ENCODE assay signal across 2 cellular contexts in the genomic region with DNA sequence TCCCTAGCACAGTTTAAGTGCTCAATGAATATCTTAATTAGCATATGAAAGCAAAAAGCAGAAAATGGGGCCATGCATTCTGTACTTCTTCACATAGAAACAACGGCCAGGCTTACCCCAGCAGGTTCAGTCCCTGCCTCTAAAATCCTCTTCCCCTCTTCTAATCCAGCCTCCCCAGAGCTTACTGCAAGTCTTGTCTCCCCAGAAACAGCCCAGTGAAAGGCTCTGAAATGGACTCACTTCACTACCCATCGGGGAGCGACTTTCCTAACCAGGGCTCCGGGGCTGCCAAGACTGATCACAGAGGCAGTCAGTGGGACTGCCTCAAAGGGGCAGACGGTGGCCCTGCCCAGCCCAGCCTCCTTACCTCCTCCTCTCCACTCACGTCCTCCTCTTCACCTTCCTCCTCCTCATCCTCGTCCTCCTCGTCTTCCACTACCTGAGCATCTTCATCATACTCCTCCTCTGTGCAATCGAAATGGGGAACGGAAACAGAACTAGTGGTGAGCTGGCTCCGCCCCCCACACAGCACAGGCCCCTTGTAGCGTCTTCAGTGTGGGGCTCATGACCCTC.
TF ChIP-seq lines count a peak whose summit lies in the region.

No MANE protein-coding gene starts in this region.

TF ChIP-seq in WTC11, 78 proteins besides CTCF, POLR2A, EP300 and RAD21:
- TF ChIP-seq FOXJ3 (CRISPR knock-in tag; IDR thresholded peaks at IDR 0.05; ENCODE audit: borderline replicate concordance) (no peak), ZNF317 (CRISPR knock-in tag; IDR thresholded peaks at IDR 0.05; ENCODE audit: borderline replicate concordance, low read depth) (no peak), ESRRA (CRISPR knock-in tag; IDR thresholded peaks at IDR 0.05; ENCODE audit: borderline replicate concordance) (no peak), RELA (CRISPR knock-in tag; IDR thresholded peaks at IDR 0.05; ENCODE audit: borderline replicate concordance) (no peak), AR (CRISPR knock-in tag; IDR thresholded peaks at IDR 0.05) (no peak), NR1H2 (CRISPR knock-in tag; IDR thresholded peaks at IDR 0.05) (no peak), PRRX2 (CRISPR knock-in tag; IDR thresholded peaks at IDR 0.05) (no peak), ZMAT4 (CRISPR knock-in tag; IDR thresholded peaks at IDR 0.05) (no peak), ZNF671 (CRISPR knock-in tag; IDR thresholded peaks at IDR 0.05) (no peak), SMAD3 (CRISPR knock-in tag; IDR thresholded peaks at IDR 0.05; ENCODE audit: borderline replicate concordance) (no peak), TEAD4 (CRISPR knock-in tag; IDR thresholded peaks at IDR 0.05) (no peak), IRF1 (CRISPR knock-in tag; IDR thresholded peaks at IDR 0.05) (no peak), SOX15 (CRISPR knock-in tag; IDR thresholded peaks at IDR 0.05) (no peak)
- TF ChIP-seq, protein P1, sequence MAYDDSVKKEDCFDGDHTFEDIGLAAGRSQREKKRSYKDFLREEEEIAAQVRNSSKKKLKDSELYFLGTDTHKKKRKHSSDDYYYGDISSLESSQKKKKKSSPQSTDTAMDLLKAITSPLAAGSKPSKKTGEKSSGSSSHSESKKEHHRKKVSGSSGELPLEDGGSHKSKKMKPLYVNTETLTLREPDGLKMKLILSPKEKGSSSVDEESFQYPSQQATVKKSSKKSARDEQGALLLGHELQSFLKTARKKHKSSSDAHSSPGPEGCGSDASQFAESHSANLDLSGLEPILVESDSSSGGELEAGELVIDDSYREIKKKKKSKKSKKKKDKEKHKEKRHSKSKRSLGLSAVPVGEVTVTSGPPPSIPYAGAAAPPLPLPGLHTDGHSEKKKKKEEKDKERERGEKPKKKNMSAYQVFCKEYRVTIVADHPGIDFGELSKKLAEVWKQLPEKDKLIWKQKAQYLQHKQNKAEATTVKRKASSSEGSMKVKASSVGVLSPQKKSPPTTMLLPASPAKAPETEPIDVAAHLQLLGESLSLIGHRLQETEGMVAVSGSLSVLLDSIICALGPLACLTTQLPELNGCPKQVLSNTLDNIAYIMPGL (CRISPR knock-in tag; IDR thresholded peaks at IDR 0.05), result no peak
- TF ChIP-seq, protein P2, sequence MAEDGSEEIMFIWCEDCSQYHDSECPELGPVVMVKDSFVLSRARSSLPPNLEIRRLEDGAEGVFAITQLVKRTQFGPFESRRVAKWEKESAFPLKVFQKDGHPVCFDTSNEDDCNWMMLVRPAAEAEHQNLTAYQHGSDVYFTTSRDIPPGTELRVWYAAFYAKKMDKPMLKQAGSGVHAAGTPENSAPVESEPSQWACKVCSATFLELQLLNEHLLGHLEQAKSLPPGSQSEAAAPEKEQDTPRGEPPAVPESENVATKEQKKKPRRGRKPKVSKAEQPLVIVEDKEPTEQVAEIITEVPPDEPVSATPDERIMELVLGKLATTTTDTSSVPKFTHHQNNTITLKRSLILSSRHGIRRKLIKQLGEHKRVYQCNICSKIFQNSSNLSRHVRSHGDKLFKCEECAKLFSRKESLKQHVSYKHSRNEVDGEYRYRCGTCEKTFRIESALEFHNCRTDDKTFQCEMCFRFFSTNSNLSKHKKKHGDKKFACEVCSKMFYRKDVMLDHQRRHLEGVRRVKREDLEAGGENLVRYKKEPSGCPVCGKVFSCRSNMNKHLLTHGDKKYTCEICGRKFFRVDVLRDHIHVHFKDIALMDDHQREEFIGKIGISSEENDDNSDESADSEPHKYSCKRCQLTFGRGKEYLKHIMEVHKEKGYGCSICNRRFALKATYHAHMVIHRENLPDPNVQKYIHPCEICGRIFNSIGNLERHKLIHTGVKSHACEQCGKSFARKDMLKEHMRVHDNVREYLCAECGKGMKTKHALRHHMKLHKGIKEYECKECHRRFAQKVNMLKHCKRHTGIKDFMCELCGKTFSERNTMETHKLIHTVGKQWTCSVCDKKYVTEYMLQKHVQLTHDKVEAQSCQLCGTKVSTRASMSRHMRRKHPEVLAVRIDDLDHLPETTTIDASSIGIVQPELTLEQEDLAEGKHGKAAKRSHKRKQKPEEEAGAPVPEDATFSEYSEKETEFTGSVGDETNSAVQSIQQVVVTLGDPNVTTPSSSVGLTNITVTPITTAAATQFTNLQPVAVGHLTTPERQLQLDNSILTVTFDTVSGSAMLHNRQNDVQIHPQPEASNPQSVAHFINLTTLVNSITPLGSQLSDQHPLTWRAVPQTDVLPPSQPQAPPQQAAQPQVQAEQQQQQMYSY (CRISPR knock-in tag; IDR thresholded peaks at IDR 0.05), result no peak

TF ChIP-seq in endothelial cell of umbilical vein, 7 proteins besides CTCF, POLR2A, EP300 and RAD21:
- TF ChIP-seq FOS (IDR thresholded peaks at IDR 0.05; ENCODE audit: borderline replicate concordance, insufficient read depth, low read length) (no peak), MAX (IDR thresholded peaks at IDR 0.05; ENCODE audit: insufficient read depth, insufficient read length) (no peak), MYC (IDR thresholded peaks at IDR 0.05; ENCODE audit: low read depth, low read length) (no peak), JUN (IDR thresholded peaks at IDR 0.05; ENCODE audit: borderline replicate concordance, insufficient read depth, insufficient read length, low read depth) (no peak), GATA2 (IDR thresholded peaks at IDR 0.05; ENCODE audit: insufficient read depth, insufficient read length, low read depth, low read length) (no peak), EZH2 (IDR thresholded peaks at IDR 0.05; ENCODE audit: borderline replicate concordance, low read depth, low read length, severe bottlenecking) (no peak), POLR2AphosphoS5 (IDR thresholded peaks at IDR 0.05; ENCODE audit: insufficient read depth, low read depth, low read length) (no peak)
TF ChIP-seq in endothelial cell of umbilical vein: peak in this region for 0.
